ENCODE assay signal across 29 cellular contexts in the genomic region with DNA sequence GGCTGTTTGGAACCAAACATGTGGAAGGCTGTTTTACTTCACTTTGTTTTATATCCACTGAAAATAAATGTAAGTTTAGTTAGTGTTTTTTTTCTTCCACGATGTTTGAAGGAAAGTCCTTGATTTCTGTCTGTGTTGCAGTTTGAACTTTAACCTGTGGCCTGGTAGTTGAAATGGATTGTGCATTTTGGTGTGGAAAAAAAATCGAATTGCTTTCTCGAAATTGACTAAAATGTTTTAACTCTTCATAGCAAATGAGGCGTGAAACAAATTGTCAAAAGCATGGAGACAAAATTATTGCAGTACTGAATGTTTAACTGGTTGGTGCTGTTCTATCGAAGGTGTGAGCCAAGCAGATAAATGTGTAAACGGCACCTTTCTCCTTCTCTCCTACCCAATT. TPM values are rescaled to one million over a fixed set of nuclear protein-coding genes. Genes with fewer than 3 reads are reported as not detected.
DNase-seq lines count a peak whose midpoint lies in the region; ATAC-seq and TF ChIP-seq lines count a peak whose summit lies in the region.
"Had no signal": no experiment of that assay in that cellular context is flagged by ENCODE, and none has a peak within 500 bp of the region (broad histone marks: within the 10 kb centered on the region; RNA-seq: fewer than 3 reads in every experiment).

No MANE protein-coding gene starts in this region.

- no peak overlapping the region for H3K9ac ChIP-seq in Karpas-422 (ENCODE audit: low read length)
- H3K9ac ChIP-seq in endocrine pancreas (ENCODE audit: control insufficient read depth, insufficient read depth, low read length) = no peak overlapping the region
- H3K9ac ChIP-seq: KMS-11, SK-N-SH had no signal

- no peaks in the 10 kb centered on the region for H3K27me3 ChIP-seq in Karpas-422 (ENCODE audit: low read length)
- no peaks in the 10 kb centered on the region for H3K27me3 ChIP-seq in endocrine pancreas (ENCODE audit: control insufficient read depth, insufficient read depth, low read length)
- no peaks in the 10 kb centered on the region for H3K27me3 ChIP-seq in body of pancreas
- H3K27me3 ChIP-seq: heart right ventricle, thyroid gland had no signal

- H3K4me1 Mint-ChIP-seq in progenitor cell of endocrine pancreas (ENCODE audit: low read depth) = peaks cover 21% of the 10 kb centered on the region

- DNase-seq in NCI-H1417 (lab: John Stamatoyannopoulos, UW) (peak; percentile 28 to 69 (median 66)), NCI-H1417 treated with DMSO at 0.1 percent for 48 hours (lab: John Stamatoyannopoulos, UW) (no peak), Karpas-422 (no peak), progenitor cell of endocrine pancreas (ENCODE audit: low spot score, unreplicated experiment) (no peak), body of pancreas (no peak)
- no peak for DNase-seq in activated T-cell treated with anti-CD3 and anti-CD28 coated beads, Interleukin-2, amount 50 U/mL, for 48 hours
- DNase-seq in stimulated activated naive CD4-positive, alpha-beta T cell (lab: John Stamatoyannopoulos, UW) = no peak
- DNase-seq: cerebellar nuclear complex; DMS53; GF-D8; heart right ventricle; left cardiac atrium; mesenchymal stem cell; NCI-H1694; NCI-H2171; NCI-H526; RPMI8226; SK-N-SH; stimulated activated CD4-positive, alpha-beta T cell treated with anti-CD3 and anti-CD28 coated beads, Interleukin-12 subunit alpha, Interleukin-12 subunit beta, amount 100 ng/mL, for 4 hours; stimulated activated CD4-positive, alpha-beta T cell treated with anti-CD3 and anti-CD28 coated beads, Interleukin-4, amount 100 ng/mL, for 4 hours; stimulated activated naive CD8-positive, alpha-beta T cell treated with anti-CD3 and anti-CD28 coated beads, Interleukin-15, Interleukin-2, amounts not matched to agents 100 U/mL and 50 U/mL, for 24 hours; T-helper 17 cell had no signal

- H2AFZ ChIP-seq in Karpas-422 (ENCODE audit: low read length) = no peak overlapping the region

- no peaks in the 10 kb centered on the region for H3K36me3 ChIP-seq in Karpas-422 (ENCODE audit: insufficient read depth, low read length)
- peaks cover 3% of the 10 kb centered on the region for H3K36me3 ChIP-seq in endocrine pancreas (ENCODE audit: control insufficient read depth, insufficient read depth, low read length)
- no peaks in the 10 kb centered on the region for H3K36me3 ChIP-seq in body of pancreas (replicated peaks in 1 of 2; ENCODE audit: insufficient read depth in 1 of 2, low read depth in 2 of 2)
- H3K36me3 ChIP-seq: heart right ventricle, thyroid gland had no signal

- peaks cover 28% of the 10 kb centered on the region for H4K20me1 ChIP-seq in Karpas-422 (ENCODE audit: insufficient read depth, low read depth, low read length)

- no peak overlapping the region for H3K4me2 ChIP-seq in Karpas-422 (ENCODE audit: low read depth, low read length, poor library complexity, severe bottlenecking)
- H3K4me2 ChIP-seq: KMS-11, SK-N-SH had no signal

- WGBS in body of pancreas, 2 donors = 26 to 27% methylated on average over 6 of the region's 6 CpGs

- peaks cover 3% of the 10 kb centered on the region for H3K9me3 Mint-ChIP-seq in progenitor cell of endocrine pancreas (ENCODE audit: low read depth)

- peaks cover 99% of the 10 kb centered on the region for H3K79me2 ChIP-seq in Karpas-422 (ENCODE audit: low read length)

- no peak overlapping the region for H3K4me3 Mint-ChIP-seq in progenitor cell of endocrine pancreas (ENCODE audit: low read depth)

- no peaks in the 10 kb centered on the region for H3K36me3 Mint-ChIP-seq in progenitor cell of endocrine pancreas (ENCODE audit: insufficient read depth)

- H3K27ac Mint-ChIP-seq in progenitor cell of endocrine pancreas = peak overlapping the region; percentile 45
- H3K27ac Mint-ChIP-seq: activated naive CD4-positive, alpha-beta T cell treated with anti-CD3 and anti-CD28 coated beads, Interleukin-2, amount 50 U/mL, for 72 hours; T-helper 17 cell had no signal

- H3K27me3 Mint-ChIP-seq in progenitor cell of endocrine pancreas = no peaks in the 10 kb centered on the region
- H3K27me3 Mint-ChIP-seq: T-helper 17 cell had no signal

- ATAC-seq in body of pancreas = no peak
- ATAC-seq: activated naive CD4-positive, alpha-beta T cell treated with anti-CD3 and anti-CD28 coated beads, Interleukin-2, amount 50 U/mL, for 72 hours; heart right ventricle; left cardiac atrium; stimulated activated naive CD8-positive, alpha-beta T cell treated with anti-CD3 and anti-CD28 coated beads, Interleukin-15, Interleukin-2, amounts not matched to agents 100 U/mL and 50 U/mL, for 24 hours; T-helper 17 cell had no signal

- intact Hi-C loops in body of pancreas (cut with DNase I) = no loop called here

- H3K27ac ChIP-seq in Karpas-422 (ENCODE audit: low read length) (peak overlapping the region; percentile 13; the same call in 1 of the 2 replicates), body of pancreas (no peak overlapping the region)
- H3K27ac ChIP-seq: 22Rv1, epithelial cell of prostate, heart right ventricle, KMS-11, thyroid gland, VCaP had no signal

- no peak overlapping the region for H3K4me3 ChIP-seq in Karpas-422 (ENCODE audit: low read length)
- peak overlapping the region; percentile 11 for H3K4me3 ChIP-seq in endocrine pancreas (ENCODE audit: control insufficient read depth, insufficient read depth, low read length)
- no peak overlapping the region for H3K4me3 ChIP-seq in body of pancreas
- H3K4me3 ChIP-seq: heart right ventricle, thyroid gland had no signal

- H3K9me2 ChIP-seq in Karpas-422 (replicated peaks; ENCODE audit: insufficient read depth, low read length) = no peaks in the 10 kb centered on the region
- H3K9me2 ChIP-seq: SK-N-SH had no signal

- TF ChIP-seq POLR2A in body of pancreas (IDR thresholded peaks at IDR 0.05) = no peak

- TF ChIP-seq CTCF in progenitor cell of endocrine pancreas (IDR thresholded peaks at IDR 0.05; ENCODE audit: unreplicated experiment) (no peak), body of pancreas (IDR thresholded peaks at IDR 0.05) (no peak)

- H3K4me1 ChIP-seq in Karpas-422 (ENCODE audit: low read length) (peaks cover 35% of the 10 kb centered on the region), endocrine pancreas (ENCODE audit: control insufficient read depth, insufficient read depth, low read length) (peaks cover 15% of the 10 kb centered on the region), body of pancreas (peaks cover 17% of the 10 kb centered on the region)

- H3K9me3 ChIP-seq in Karpas-422 (ENCODE audit: low read length) (no peaks in the 10 kb centered on the region), endocrine pancreas (ENCODE audit: control insufficient read depth, low read length) (no peaks in the 10 kb centered on the region), body of pancreas (no peaks in the 10 kb centered on the region)
- H3K9me3 ChIP-seq: heart right ventricle, SK-N-SH, thyroid gland had no signal

RNA-seq across cellular contexts. Expression of gene ARID1B, which starts 24.5 kb away (rescaled TPM):
- 104 and 174 TPM in 2 replicates for total RNA-seq in Karpas-422 (2014; rRNA removed; shearing (Covaris generic); ENCODE audit: low replicate concordance)
- total RNA-seq in progenitor cell of endocrine pancreas (152 and 153 TPM in 2 replicates), body of pancreas (10 to 100 TPM; 71.5 to 85.1 TPM)

Comparison
In these comparisons a context has a peak if more than half of its experiments do, and no peak if none do; other contexts are left out.
1. DNase-seq: peak in NCI-H1417 (3 of 3); none in NCI-H1417 treated with DMSO at 0.1 percent for 48 hours (single experiment), Karpas-422 (single experiment), progenitor cell of endocrine pancreas (single experiment), body of pancreas (0 of 4), activated T-cell treated with anti-CD3 and anti-CD28 coated beads, Interleukin-2, amount 50 U/mL, for 48 hours (0 of 2) and stimulated activated naive CD4-positive, alpha-beta T cell (0 of 6).